Comparison of ENCODE assay signal across 8 cellular contexts in genomic region chr5:149485655-149486615, GRCh38.
A peak's percentile ranks its signal among the peaks of the same experiment; 100 is the strongest.
DNase-seq lines count a peak whose midpoint lies in the region; ATAC-seq and TF ChIP-seq lines count a peak whose summit lies in the region.

No MANE protein-coding gene starts in this region.

- no peaks in the 10 kb centered on the region for H3K79me2 ChIP-seq in DND-41 (ENCODE audit: insufficient read depth, low read length)

- H3K36me3 Mint-ChIP-seq in endothelial cell (ENCODE audit: low read depth, unreplicated experiment) = no peaks in the 10 kb centered on the region
- peaks cover 0 to under 1% (median 0%) of the 10 kb centered on the region in 5 donors for H3K36me3 Mint-ChIP-seq in naive thymus-derived CD4-positive, alpha-beta T cell
- no peaks in the 10 kb centered on the region for H3K36me3 Mint-ChIP-seq in activated T-helper 1 cell treated with anti-CD3 and anti-CD28 coated beads, Interleukin-12 subunit alpha, Interleukin-12 subunit beta, Interleukin-2, Interleukin-4 antibody, amounts not matched to agents 30 ng/mL and 10 ng/mL and 1 ng/mL, durations not matched to agents 14 hours and 24 hours and 36 hours (ENCODE audit: low read depth)

- H3K9me3 ChIP-seq in DND-41 (ENCODE audit: insufficient read depth, low read length, severe bottlenecking) = no peaks in the 10 kb centered on the region
- H3K9me3 ChIP-seq in naive thymus-derived CD4-positive, alpha-beta T cell (ENCODE audit: control insufficient read depth in 2 of 3, low read length in 3 of 3) = no peaks in the 10 kb centered on the region

- no peak overlapping the region for H3K9ac ChIP-seq in DND-41 (ENCODE audit: low read depth, low read length)

- TF ChIP-seq CTCF in DND-41 (IDR thresholded peaks at IDR 0.05; ENCODE audit: borderline replicate concordance, extremely low read depth, low read length, poor library complexity, severe bottlenecking) = no peak
- no peak for TF ChIP-seq CTCF in endothelial cell (IDR thresholded peaks at IDR 0.05; ENCODE audit: unreplicated experiment)

- H3K27me3 Mint-ChIP-seq in endothelial cell (ENCODE audit: unreplicated experiment) = no peaks in the 10 kb centered on the region
- H3K27me3 Mint-ChIP-seq in naive thymus-derived CD4-positive, alpha-beta T cell = peaks cover 0 to 7% (median 0%) of the 10 kb centered on the region in 5 donors
- H3K27me3 Mint-ChIP-seq in activated T-helper 1 cell treated with anti-CD3 and anti-CD28 coated beads, Interleukin-12 subunit alpha, Interleukin-12 subunit beta, Interleukin-2, Interleukin-4 antibody, amounts not matched to agents 30 ng/mL and 10 ng/mL and 1 ng/mL, durations not matched to agents 14 hours and 24 hours and 36 hours (ENCODE audit: insufficient read depth) = peaks cover 2% of the 10 kb centered on the region

- H3K9me3 Mint-ChIP-seq in endothelial cell (ENCODE audit: unreplicated experiment) = no peaks in the 10 kb centered on the region
- peaks cover 0 to 2% (median 0%) of the 10 kb centered on the region in 11 donors for H3K9me3 Mint-ChIP-seq in naive thymus-derived CD4-positive, alpha-beta T cell
- no peaks in the 10 kb centered on the region for H3K9me3 Mint-ChIP-seq in activated T-helper 1 cell treated with anti-CD3 and anti-CD28 coated beads, Interleukin-12 subunit alpha, Interleukin-12 subunit beta, Interleukin-2, Interleukin-4 antibody, amounts not matched to agents 30 ng/mL and 10 ng/mL and 1 ng/mL, durations not matched to agents 14 hours and 24 hours and 36 hours

- no peaks in the 10 kb centered on the region for H3K4me1 Mint-ChIP-seq in endothelial cell (ENCODE audit: unreplicated experiment)
- peaks cover 0 to 34% (median 9%) of the 10 kb centered on the region in 7 donors for H3K4me1 Mint-ChIP-seq in naive thymus-derived CD4-positive, alpha-beta T cell
- H3K4me1 Mint-ChIP-seq in activated T-helper 1 cell treated with anti-CD3 and anti-CD28 coated beads, Interleukin-12 subunit alpha, Interleukin-12 subunit beta, Interleukin-2, Interleukin-4 antibody, amounts not matched to agents 30 ng/mL and 10 ng/mL and 1 ng/mL, durations not matched to agents 14 hours and 24 hours and 36 hours (ENCODE audit: low read depth) = no peaks in the 10 kb centered on the region

- H3K4me3 ChIP-seq in DND-41 (ENCODE audit: low read depth in 1 of 2, low read length in 2 of 2) = no peak overlapping the region
- H3K4me3 ChIP-seq in naive thymus-derived CD4-positive, alpha-beta T cell (ENCODE audit: low read length) = no peak overlapping the region

- H3K4me3 Mint-ChIP-seq in endothelial cell (ENCODE audit: unreplicated experiment) = no peak overlapping the region
- H3K4me3 Mint-ChIP-seq in naive thymus-derived CD4-positive, alpha-beta T cell = no peak overlapping the region
- H3K4me3 Mint-ChIP-seq in activated T-helper 1 cell treated with anti-CD3 and anti-CD28 coated beads, Interleukin-12 subunit alpha, Interleukin-12 subunit beta, Interleukin-2, Interleukin-4 antibody, amounts not matched to agents 30 ng/mL and 10 ng/mL and 1 ng/mL, durations not matched to agents 14 hours and 24 hours and 36 hours = no peak overlapping the region

- ATAC-seq in DND-41 (ENCODE audit: insufficient read depth, low read depth) = peak; percentile 25; the same call in 1 of the 3 replicates
- ATAC-seq in naive thymus-derived CD4-positive, alpha-beta T cell = peak; percentile 29
- no peak for ATAC-seq in HG02938 (IDR thresholded peaks at IDR 0.05; ENCODE audit: unreplicated experiment)
- no peak for ATAC-seq in GM21381 (IDR thresholded peaks at IDR 0.05; ENCODE audit: unreplicated experiment)

- H3K4me1 ChIP-seq in DND-41 (ENCODE audit: insufficient read depth, low read length) = no peaks in the 10 kb centered on the region
- no peaks in the 10 kb centered on the region for H3K4me1 ChIP-seq in naive thymus-derived CD4-positive, alpha-beta T cell (ENCODE audit: control insufficient read depth in 2 of 2, insufficient read depth in 2 of 2, low read length in 2 of 2)

- H3K27ac Mint-ChIP-seq in endothelial cell (ENCODE audit: unreplicated experiment) = peak overlapping the region; percentile 59
- H3K27ac Mint-ChIP-seq in naive thymus-derived CD4-positive, alpha-beta T cell = peak overlapping the region in 3 of 9 donors; percentile 3 to 14 (median 5)
- no peak overlapping the region for H3K27ac Mint-ChIP-seq in activated T-helper 1 cell treated with anti-CD3 and anti-CD28 coated beads, Interleukin-12 subunit alpha, Interleukin-12 subunit beta, Interleukin-2, Interleukin-4 antibody, amounts not matched to agents 30 ng/mL and 10 ng/mL and 1 ng/mL, durations not matched to agents 14 hours and 24 hours and 36 hours

- H3K27me3 ChIP-seq in DND-41 (ENCODE audit: insufficient read depth, low read length, poor library complexity) = peaks cover 3% of the 10 kb centered on the region
- H3K27me3 ChIP-seq in naive thymus-derived CD4-positive, alpha-beta T cell (ENCODE audit: control insufficient read depth in 2 of 2, insufficient read depth in 2 of 2, low read length in 2 of 2) = no peaks in the 10 kb centered on the region

- H2AFZ ChIP-seq in DND-41 (ENCODE audit: low read depth, low read length) = no peak overlapping the region

- intact Hi-C loops in naive thymus-derived CD4-positive, alpha-beta T cell (cut with micrococcal nuclease) = no loop called here
- intact Hi-C loops in activated T-helper 1 cell treated with anti-CD3 and anti-CD28 coated beads, Interleukin-12 subunit alpha, Interleukin-12 subunit beta, Interleukin-2, Interleukin-4 antibody, amounts not matched to agents 30 ng/mL and 10 ng/mL and 1 ng/mL, durations not matched to agents 14 hours and 24 hours and 36 hours (cut with micrococcal nuclease) = no loop called here

- no peak overlapping the region for H3K4me2 ChIP-seq in DND-41 (ENCODE audit: insufficient read depth, low read length)

- no peak overlapping the region for H3K27ac ChIP-seq in DND-41 (ENCODE audit: low read length)
- no peak overlapping the region for H3K27ac ChIP-seq in naive thymus-derived CD4-positive, alpha-beta T cell (ENCODE audit: low read depth, low read length)

- no peak for DNase-seq in DND-41
- DNase-seq in NCI-H460 (ENCODE audit: extremely low read depth, low read depth) = peak; percentile 48
- no peak for DNase-seq in endothelial cell (ENCODE audit: low spot score)
- DNase-seq in naive thymus-derived CD4-positive, alpha-beta T cell = no peak
- DNase-seq in activated T-helper 1 cell treated with anti-CD3 and anti-CD28 coated beads, Interleukin-12 subunit alpha, Interleukin-12 subunit beta, Interleukin-2, Interleukin-4 antibody, amounts not matched to agents 30 ng/mL and 10 ng/mL and 1 ng/mL, durations not matched to agents 14 hours and 24 hours and 36 hours (ENCODE audit: low spot score) = no peak
- no peak for DNase-seq in NCI-H524 treated with DMSO at 0.1 percent for 48 hours (lab: John Stamatoyannopoulos, UW)

- CTCF ChIA-PET in naive thymus-derived CD4-positive, alpha-beta T cell (lab: Charles Lee) = no interaction called here

- POLR2A ChIA-PET in naive thymus-derived CD4-positive, alpha-beta T cell (lab: Charles Lee) = no interaction called here

- no peaks in the 10 kb centered on the region for H4K20me1 ChIP-seq in DND-41 (ENCODE audit: insufficient read depth, low read length)

- H3K36me3 ChIP-seq in DND-41 (ENCODE audit: insufficient read depth, low read length) = no peaks in the 10 kb centered on the region
- H3K36me3 ChIP-seq in naive thymus-derived CD4-positive, alpha-beta T cell (ENCODE audit: control insufficient read depth in 2 of 3, insufficient read depth in 3 of 3, low read length in 3 of 3) = no peaks in the 10 kb centered on the region

Comparison
In these comparisons a context has a peak if more than half of its experiments do, and no peak if none do; other contexts are left out.
1. ATAC-seq: peak in DND-41 (single experiment) and naive thymus-derived CD4-positive, alpha-beta T cell (single experiment); none in HG02938 (single experiment) and GM21381 (single experiment).